In genomic region chr4:53702334-53703266, GRCh38 we compare ENCODE assay signal across 8 cellular contexts.
DNase-seq lines count a peak whose midpoint lies in the region; ATAC-seq and TF ChIP-seq lines count a peak whose summit lies in the region.

No MANE protein-coding gene starts in this region.

- no peaks in the 10 kb centered on the region for H3K27me3 ChIP-seq in CD4-positive, alpha-beta memory T cell (ENCODE audit: insufficient read depth, low read length)
- H3K27me3 ChIP-seq in heart right ventricle = no peaks in the 10 kb centered on the region

- ATAC-seq in GM19025 (IDR thresholded peaks at IDR 0.05; ENCODE audit: low read depth, unreplicated experiment) (peak; percentile 73), HG03097 (IDR thresholded peaks at IDR 0.05; ENCODE audit: low FRiP score, unreplicated experiment) (peak; percentile 85), heart right ventricle (peak; percentile 93 to 97 (median 95))
- peak; percentile 42 for ATAC-seq in activated naive CD8-positive, alpha-beta T cell treated with anti-CD3 and anti-CD28 coated beads, Interleukin-2, amount 50 U/mL, for 24 hours

- no peak overlapping the region for H3K27ac Mint-ChIP-seq in CD4-positive, alpha-beta memory T cell
- no peak overlapping the region for H3K27ac Mint-ChIP-seq in activated naive CD8-positive, alpha-beta T cell treated with anti-CD3 and anti-CD28 coated beads, Interleukin-2, amount 50 U/mL, for 24 hours
- H3K27ac Mint-ChIP-seq in progenitor cell of endocrine pancreas = no peak overlapping the region

- CTCF ChIA-PET in CD4-positive, alpha-beta memory T cell (lab: Charles Lee; ENCODE audit: partially characterized antibody) = interaction anchor here (1.1 kb wide), 1 partner anchor 12 kb away, joined by 3 read pairs; no protein-coding TSS in a partner anchor

- H3K27me3 Mint-ChIP-seq in CD4-positive, alpha-beta memory T cell = peaks cover 6 to 11% of the 10 kb centered on the region in 2 donors
- H3K27me3 Mint-ChIP-seq in activated naive CD8-positive, alpha-beta T cell treated with anti-CD3 and anti-CD28 coated beads, Interleukin-2, amount 50 U/mL, for 24 hours = peaks cover 12% of the 10 kb centered on the region
- peaks cover 15% of the 10 kb centered on the region for H3K27me3 Mint-ChIP-seq in progenitor cell of endocrine pancreas

- no peaks in the 10 kb centered on the region for H3K36me3 Mint-ChIP-seq in CD4-positive, alpha-beta memory T cell
- no peaks in the 10 kb centered on the region for H3K36me3 Mint-ChIP-seq in activated naive CD8-positive, alpha-beta T cell treated with anti-CD3 and anti-CD28 coated beads, Interleukin-2, amount 50 U/mL, for 24 hours (ENCODE audit: low read depth)
- no peaks in the 10 kb centered on the region for H3K36me3 Mint-ChIP-seq in progenitor cell of endocrine pancreas (ENCODE audit: insufficient read depth)

- H3K36me3 ChIP-seq in CD4-positive, alpha-beta memory T cell (ENCODE audit: insufficient read depth, low read length) = no peaks in the 10 kb centered on the region
- H3K36me3 ChIP-seq in heart right ventricle = no peaks in the 10 kb centered on the region

- intact Hi-C loops in CD4-positive, alpha-beta memory T cell (cut with micrococcal nuclease) = no loop called here
- intact Hi-C loops in heart right ventricle (cut with DNase I) = loop anchor here in 8 of 10 donors (2.0 to 10.0 kb wide), 12 partner anchors 52 to 678 kb away; partner anchors contain the start of genes LNX1 (in 1 of the 8) and PDGFRA (in 1 of the 8)

- H3K4me1 Mint-ChIP-seq in CD4-positive, alpha-beta memory T cell = peaks cover 2 to 11% (median 7%) of the 10 kb centered on the region in 4 donors
- H3K4me1 Mint-ChIP-seq in activated naive CD8-positive, alpha-beta T cell treated with anti-CD3 and anti-CD28 coated beads, Interleukin-2, amount 50 U/mL, for 24 hours = peaks cover 14% of the 10 kb centered on the region
- H3K4me1 Mint-ChIP-seq in progenitor cell of endocrine pancreas (ENCODE audit: low read depth) = peaks cover 5% of the 10 kb centered on the region

- DNase-seq in CD4-positive, alpha-beta memory T cell = no peak
- peak; percentile 56 for DNase-seq in NCI-H2171 treated with DMSO at 0.1 percent for 48 hours (lab: John Stamatoyannopoulos, UW)
- DNase-seq in activated naive CD8-positive, alpha-beta T cell treated with anti-CD3 and anti-CD28 coated beads, Interleukin-2, amount 50 U/mL, for 24 hours = peak; percentile 4
- DNase-seq in heart right ventricle = peak; percentile 87 to 88
- DNase-seq in progenitor cell of endocrine pancreas (ENCODE audit: low spot score, unreplicated experiment) = no peak
- DNase-seq in stimulated activated CD4-positive, alpha-beta T cell treated with anti-CD3 and anti-CD28 coated beads, Interleukin-4, amount 100 ng/mL, for 1 hour = no peak

- 6 to 8% methylated on average over 24 of the region's 24 CpGs for WGBS in heart right ventricle, 2 donors

- no peak overlapping the region for H3K27ac ChIP-seq in CD4-positive, alpha-beta memory T cell (ENCODE audit: low read depth, low read length)
- peak overlapping the region; percentile 36 to 85 (median 72) for H3K27ac ChIP-seq in heart right ventricle

- TF ChIP-seq CTCF in heart right ventricle (IDR thresholded peaks at IDR 0.05) = peak in 3 of 9 donors; percentile 14 to 23 (median 20)
- peak; percentile 11 for TF ChIP-seq CTCF in progenitor cell of endocrine pancreas (IDR thresholded peaks at IDR 0.05; ENCODE audit: unreplicated experiment)

- H3K4me1 ChIP-seq in CD4-positive, alpha-beta memory T cell (ENCODE audit: insufficient read depth, low read length) = no peaks in the 10 kb centered on the region
- H3K4me1 ChIP-seq in heart right ventricle = peaks cover 8 to 45% (median 33%) of the 10 kb centered on the region in 9 donors

- H3K9me3 ChIP-seq in CD4-positive, alpha-beta memory T cell (ENCODE audit: control insufficient read depth in 1 of 2, low read length in 2 of 2) = no peaks in the 10 kb centered on the region
- H3K9me3 ChIP-seq in heart right ventricle = peaks cover 0 to 6% (median 0%) of the 10 kb centered on the region in 11 donors

- POLR2A ChIA-PET in CD4-positive, alpha-beta memory T cell (lab: Charles Lee; ENCODE audit: partially characterized antibody) = no interaction called here

- H3K4me3 Mint-ChIP-seq in CD4-positive, alpha-beta memory T cell = peak overlapping the region in 5 of 8 donors; percentile 5 to 64 (median 31)
- peak overlapping the region; percentile 57 for H3K4me3 Mint-ChIP-seq in activated naive CD8-positive, alpha-beta T cell treated with anti-CD3 and anti-CD28 coated beads, Interleukin-2, amount 50 U/mL, for 24 hours
- no peak overlapping the region for H3K4me3 Mint-ChIP-seq in progenitor cell of endocrine pancreas (ENCODE audit: low read depth)

- H3K9me3 Mint-ChIP-seq in CD4-positive, alpha-beta memory T cell = no peaks in the 10 kb centered on the region
- H3K9me3 Mint-ChIP-seq in activated naive CD8-positive, alpha-beta T cell treated with anti-CD3 and anti-CD28 coated beads, Interleukin-2, amount 50 U/mL, for 24 hours = no peaks in the 10 kb centered on the region
- no peaks in the 10 kb centered on the region for H3K9me3 Mint-ChIP-seq in progenitor cell of endocrine pancreas (ENCODE audit: low read depth)

- H3K4me3 ChIP-seq in CD4-positive, alpha-beta memory T cell (ENCODE audit: low read length in 2 of 2) = no peak overlapping the region
- H3K4me3 ChIP-seq in heart right ventricle = peak overlapping the region in 9 of 10 donors; percentile 14 to 46 (median 36)

Comparison
In these comparisons a context has a peak if more than half of its experiments do, and no peak if none do; other contexts are left out.
1. DNase-seq: peak in NCI-H2171 treated with DMSO at 0.1 percent for 48 hours (single experiment), activated naive CD8-positive, alpha-beta T cell treated with anti-CD3 and anti-CD28 coated beads, Interleukin-2, amount 50 U/mL, for 24 hours (single experiment) and heart right ventricle (2 of 2); none in CD4-positive, alpha-beta memory T cell (0 of 5), progenitor cell of endocrine pancreas (single experiment) and stimulated activated CD4-positive, alpha-beta T cell treated with anti-CD3 and anti-CD28 coated beads, Interleukin-4, amount 100 ng/mL, for 1 hour (single experiment).
2. H3K4me3 ChIP-seq: peak in heart right ventricle (9 of 10); none in CD4-positive, alpha-beta memory T cell (0 of 2).
3. ATAC-seq: peak in every context shown above with its lines; median percentile 95 in heart right ventricle; 85 in HG03097; 73 in GM19025; 42 in activated naive CD8-positive, alpha-beta T cell treated with anti-CD3 and anti-CD28 coated beads, Interleukin-2, amount 50 U/mL, for 24 hours.